Comparison of ENCODE assay signal across 1 cellular context in the genomic region with DNA sequence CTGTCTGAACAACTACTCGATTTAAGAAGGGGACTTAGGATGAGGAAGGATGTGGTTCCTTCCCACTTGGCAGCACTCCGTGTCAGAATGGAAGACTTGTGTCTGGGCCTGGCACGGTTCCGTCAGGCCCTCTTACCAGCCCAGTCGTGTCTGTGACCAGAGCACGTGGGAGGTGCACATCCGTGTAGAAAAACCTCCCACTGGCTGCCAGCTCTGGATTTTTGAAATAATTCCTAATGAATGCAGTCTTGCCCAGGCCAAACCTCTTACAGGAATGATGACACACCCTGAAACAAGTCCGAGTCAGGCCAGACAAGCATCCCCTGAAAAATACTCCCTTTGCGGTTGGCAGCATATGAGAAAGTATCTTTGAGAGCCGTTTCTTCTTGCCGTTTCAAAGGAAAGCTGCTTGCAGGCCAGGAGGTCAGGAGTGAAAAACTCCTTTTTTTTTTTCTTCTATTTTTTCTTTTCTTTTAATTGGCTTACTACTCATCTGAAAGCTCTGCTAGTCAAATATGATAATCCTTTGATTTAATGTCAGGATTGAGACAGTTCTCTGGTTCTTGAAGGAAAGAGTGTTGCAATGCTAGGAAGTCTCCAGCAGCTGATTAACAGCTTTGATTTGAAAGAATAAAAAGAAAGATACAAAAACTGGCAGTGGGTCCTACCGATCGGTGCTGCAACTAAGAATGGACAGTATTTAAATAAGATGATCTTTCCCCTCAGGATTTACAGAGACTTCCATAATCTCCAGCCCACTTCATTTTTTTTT.
TF ChIP-seq lines count a peak whose summit lies in the region.

No MANE protein-coding gene starts in this region.

TF ChIP-seq in GM23338, 12 proteins besides CTCF, POLR2A, EP300 and RAD21 (continued from another document):
- TF ChIP-seq, protein P1, sequence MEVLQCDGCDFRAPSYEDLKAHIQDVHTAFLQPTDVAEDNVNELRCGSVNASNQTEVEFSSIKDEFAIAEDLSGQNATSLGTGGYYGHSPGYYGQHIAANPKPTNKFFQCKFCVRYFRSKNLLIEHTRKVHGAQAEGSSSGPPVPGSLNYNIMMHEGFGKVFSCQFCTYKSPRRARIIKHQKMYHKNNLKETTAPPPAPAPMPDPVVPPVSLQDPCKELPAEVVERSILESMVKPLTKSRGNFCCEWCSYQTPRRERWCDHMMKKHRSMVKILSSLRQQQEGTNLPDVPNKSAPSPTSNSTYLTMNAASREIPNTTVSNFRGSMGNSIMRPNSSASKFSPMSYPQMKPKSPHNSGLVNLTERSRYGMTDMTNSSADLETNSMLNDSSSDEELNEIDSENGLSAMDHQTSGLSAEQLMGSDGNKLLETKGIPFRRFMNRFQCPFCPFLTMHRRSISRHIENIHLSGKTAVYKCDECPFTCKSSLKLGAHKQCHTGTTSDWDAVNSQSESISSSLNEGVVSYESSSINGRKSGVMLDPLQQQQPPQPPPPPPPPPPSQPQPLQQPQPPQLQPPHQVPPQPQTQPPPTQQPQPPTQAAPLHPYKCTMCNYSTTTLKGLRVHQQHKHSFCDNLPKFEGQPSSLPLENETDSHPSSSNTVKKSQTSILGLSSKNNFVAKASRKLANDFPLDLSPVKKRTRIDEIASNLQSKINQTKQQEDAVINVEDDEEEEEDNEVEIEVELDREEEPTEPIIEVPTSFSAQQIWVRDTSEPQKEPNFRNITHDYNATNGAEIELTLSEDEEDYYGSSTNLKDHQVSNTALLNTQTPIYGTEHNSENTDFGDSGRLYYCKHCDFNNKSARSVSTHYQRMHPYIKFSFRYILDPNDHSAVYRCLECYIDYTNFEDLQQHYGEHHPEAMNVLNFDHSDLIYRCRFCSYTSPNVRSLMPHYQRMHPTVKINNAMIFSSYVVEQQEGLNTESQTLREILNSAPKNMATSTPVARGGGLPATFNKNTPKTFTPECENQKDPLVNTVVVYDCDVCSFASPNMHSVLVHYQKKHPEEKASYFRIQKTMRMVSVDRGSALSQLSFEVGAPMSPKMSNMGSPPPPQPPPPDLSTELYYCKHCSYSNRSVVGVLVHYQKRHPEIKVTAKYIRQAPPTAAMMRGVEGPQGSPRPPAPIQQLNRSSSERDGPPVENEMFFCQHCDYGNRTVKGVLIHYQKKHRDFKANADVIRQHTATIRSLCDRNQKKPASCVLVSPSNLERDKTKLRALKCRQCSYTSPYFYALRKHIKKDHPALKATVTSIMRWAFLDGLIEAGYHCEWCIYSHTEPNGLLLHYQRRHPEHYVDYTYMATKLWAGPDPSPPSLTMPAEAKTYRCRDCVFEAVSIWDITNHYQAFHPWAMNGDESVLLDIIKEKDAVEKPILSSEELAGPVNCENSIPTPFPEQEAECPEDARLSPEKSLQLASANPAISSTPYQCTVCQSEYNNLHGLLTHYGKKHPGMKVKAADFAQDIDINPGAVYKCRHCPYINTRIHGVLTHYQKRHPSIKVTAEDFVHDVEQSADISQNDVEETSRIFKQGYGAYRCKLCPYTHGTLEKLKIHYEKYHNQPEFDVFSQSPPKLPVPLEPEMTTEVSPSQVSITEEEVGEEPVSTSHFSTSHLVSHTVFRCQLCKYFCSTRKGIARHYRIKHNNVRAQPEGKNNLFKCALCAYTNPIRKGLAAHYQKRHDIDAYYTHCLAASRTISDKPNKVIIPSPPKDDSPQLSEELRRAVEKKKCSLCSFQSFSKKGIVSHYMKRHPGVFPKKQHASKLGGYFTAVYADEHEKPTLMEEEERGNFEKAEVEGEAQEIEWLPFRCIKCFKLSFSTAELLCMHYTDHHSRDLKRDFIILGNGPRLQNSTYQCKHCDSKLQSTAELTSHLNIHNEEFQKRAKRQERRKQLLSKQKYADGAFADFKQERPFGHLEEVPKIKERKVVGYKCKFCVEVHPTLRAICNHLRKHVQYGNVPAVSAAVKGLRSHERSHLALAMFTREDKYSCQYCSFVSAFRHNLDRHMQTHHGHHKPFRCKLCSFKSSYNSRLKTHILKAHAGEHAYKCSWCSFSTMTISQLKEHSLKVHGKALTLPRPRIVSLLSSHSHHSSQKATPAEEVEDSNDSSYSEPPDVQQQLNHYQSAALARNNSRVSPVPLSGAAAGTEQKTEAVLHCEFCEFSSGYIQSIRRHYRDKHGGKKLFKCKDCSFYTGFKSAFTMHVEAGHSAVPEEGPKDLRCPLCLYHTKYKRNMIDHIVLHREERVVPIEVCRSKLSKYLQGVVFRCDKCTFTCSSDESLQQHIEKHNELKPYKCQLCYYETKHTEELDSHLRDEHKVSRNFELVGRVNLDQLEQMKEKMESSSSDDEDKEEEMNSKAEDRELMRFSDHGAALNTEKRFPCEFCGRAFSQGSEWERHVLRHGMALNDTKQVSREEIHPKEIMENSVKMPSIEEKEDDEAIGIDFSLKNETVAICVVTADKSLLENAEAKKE (CRISPR knock-in tag; IDR thresholded peaks at IDR 0.05): no peak
- TF ChIP-seq CREB1 (CRISPR knock-in tag; IDR thresholded peaks at IDR 0.05; ENCODE audit: low read depth): no peak
TF ChIP-seq in GM23338: peak in this region for 0.
